ENCODE assay signal across 20 cellular contexts in the genomic region with DNA sequence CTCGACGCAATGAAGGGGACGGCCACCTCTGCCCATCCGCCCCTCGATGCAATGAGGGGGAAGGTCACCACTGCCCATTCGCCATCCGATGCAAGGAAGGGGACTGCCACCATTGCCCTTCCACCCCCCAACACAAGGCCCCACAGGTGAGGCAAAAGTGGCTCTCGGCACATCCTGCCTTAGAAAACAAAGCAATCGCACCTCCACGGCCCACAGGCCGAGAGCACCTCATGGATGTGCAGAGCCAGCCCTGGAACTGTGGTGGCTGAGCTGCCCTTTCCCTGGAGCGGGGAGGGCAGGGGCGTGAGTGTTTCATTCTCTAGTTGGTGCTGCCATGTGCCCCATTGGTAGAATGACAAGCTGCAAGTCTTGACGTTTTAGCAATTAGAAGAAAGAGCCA.
A peak's percentile ranks its signal among the peaks of the same experiment; 100 is the strongest.
DNase-seq lines count a peak whose midpoint lies in the region; ATAC-seq and TF ChIP-seq lines count a peak whose summit lies in the region.
"Had no signal": no experiment of that assay in that cellular context is flagged by ENCODE, and none has a peak within 500 bp of the region (broad histone marks: within the 10 kb centered on the region; RNA-seq: fewer than 3 reads in every experiment).

No MANE protein-coding gene starts in this region.

- H3K9me3 ChIP-seq in osteoblast (ENCODE audit: low read depth, low read length): no peaks in the 10 kb centered on the region
- H3K9me3 ChIP-seq in mucosa of descending colon: peaks cover 2% of the 10 kb centered on the region
- H3K9me3 ChIP-seq: BE2C had no signal

- H3K4me1 Mint-ChIP-seq in chondrocyte (ENCODE audit: low read depth): no peaks in the 10 kb centered on the region
- H3K4me1 Mint-ChIP-seq: CD14-positive monocyte; CD4-positive, alpha-beta memory T cell; CD4-positive, CD25-positive, alpha-beta regulatory T cell; CD8-positive, alpha-beta memory T cell had no signal

- no peak overlapping the region for H3K4me3 ChIP-seq in osteoblast (ENCODE audit: insufficient read depth, low read length)
- no peak overlapping the region for H3K4me3 ChIP-seq in mucosa of descending colon
- H3K4me3 ChIP-seq: BLaER1, GM12878 had no signal

- no peak overlapping the region for H3K4me3 Mint-ChIP-seq in chondrocyte (ENCODE audit: unreplicated experiment)
- H3K4me3 Mint-ChIP-seq: CD14-positive monocyte; CD4-positive, alpha-beta memory T cell; CD4-positive, CD25-positive, alpha-beta regulatory T cell; CD8-positive, alpha-beta memory T cell had no signal

- H3K27ac Mint-ChIP-seq in chondrocyte (ENCODE audit: unreplicated experiment): no peak overlapping the region
- H3K27ac Mint-ChIP-seq: CD14-positive monocyte; CD4-positive, CD25-positive, alpha-beta regulatory T cell; CD8-positive, alpha-beta memory T cell had no signal

- H3K4me1 ChIP-seq in osteoblast (ENCODE audit: insufficient read depth, low read length): no peaks in the 10 kb centered on the region
- H3K4me1 ChIP-seq in mucosa of descending colon (ENCODE audit: low read depth): no peaks in the 10 kb centered on the region
- H3K4me1 ChIP-seq: BE2C, BLaER1 had no signal

- H3K36me3 ChIP-seq in osteoblast (ENCODE audit: insufficient read depth, low read length) (no peaks in the 10 kb centered on the region), mucosa of descending colon (ENCODE audit: low read depth) (no peaks in the 10 kb centered on the region)
- H3K36me3 ChIP-seq: BE2C, BLaER1 had no signal

- no peak overlapping the region for H3K27ac ChIP-seq in osteoblast (ENCODE audit: low read depth, low read length)
- H3K27ac ChIP-seq: BLaER1 had no signal

- H2AFZ ChIP-seq in osteoblast (ENCODE audit: low read length): no peak overlapping the region

- intact Hi-C loops in mucosa of descending colon (cut with DNase I, micrococcal nuclease): no loop called here

- DNase-seq in chondrocyte (ENCODE audit: low spot score): peak; percentile 46
- peak; percentile 83 for DNase-seq in mesenteric fat pad (ENCODE audit: low spot score)
- DNase-seq in osteoblast (ENCODE audit: insufficient read length, low spot score, missing footprints): peak; percentile 37
- no peak for DNase-seq in mucosa of descending colon
- no peak for DNase-seq in NCI-H128 (lab: John Stamatoyannopoulos, UW; ENCODE audit: unreplicated experiment)
- DNase-seq: 8988T; ACHN; CD4-positive, alpha-beta memory T cell; CD4-positive, CD25-positive, alpha-beta regulatory T cell; CD8-positive, alpha-beta memory T cell; DMS 273 treated with DMSO at 0.1 percent for 48 hours; DMS153; DMS53; DMS79; EL; GDM1 had no signal

- H3K9me3 Mint-ChIP-seq in chondrocyte (ENCODE audit: low read depth): peaks cover 16% of the 10 kb centered on the region

- TF ChIP-seq CTCF in chondrocyte (IDR thresholded peaks at IDR 0.05): no peak
- TF ChIP-seq CTCF in osteoblast (IDR thresholded peaks at IDR 0.05; ENCODE audit: extremely low read depth, low read depth, low read length): no peak
- no peak for TF ChIP-seq CTCF in mucosa of descending colon (IDR thresholded peaks at IDR 0.05)

- H3K79me2 ChIP-seq in osteoblast (ENCODE audit: insufficient read depth, low read length): no peaks in the 10 kb centered on the region

- no peak for ATAC-seq in mucosa of descending colon
- ATAC-seq: GM12878 had no signal

- H3K36me3 Mint-ChIP-seq in chondrocyte (ENCODE audit: low read depth): no peaks in the 10 kb centered on the region
- H3K36me3 Mint-ChIP-seq: CD14-positive monocyte; CD4-positive, alpha-beta memory T cell; CD4-positive, CD25-positive, alpha-beta regulatory T cell; CD8-positive, alpha-beta memory T cell had no signal

- H3K4me2 ChIP-seq in osteoblast (ENCODE audit: insufficient read depth, low read length): no peak overlapping the region
- H3K4me2 ChIP-seq: BLaER1 had no signal

- no peaks in the 10 kb centered on the region for H4K20me1 ChIP-seq in osteoblast (ENCODE audit: insufficient read depth, low read length)
- H4K20me1 ChIP-seq: BLaER1 had no signal

- H3K27me3 ChIP-seq in osteoblast (ENCODE audit: insufficient read depth, low read length): no peaks in the 10 kb centered on the region
- H3K27me3 ChIP-seq: BLaER1 had no signal

- H3K27me3 Mint-ChIP-seq in chondrocyte (ENCODE audit: low read depth): no peaks in the 10 kb centered on the region
- H3K27me3 Mint-ChIP-seq: CD4-positive, CD25-positive, alpha-beta regulatory T cell had no signal

Comparison
In these comparisons a context has a peak if more than half of its experiments do, and no peak if none do; other contexts are left out.
1. DNase-seq: peak in chondrocyte (single experiment), mesenteric fat pad (single experiment) and osteoblast (single experiment); none in mucosa of descending colon (0 of 3) and NCI-H128 (single experiment).